ENCODE assay signal across 28 cellular contexts in genomic region chr20:43046946-43047345, GRCh38.
"Had no signal": no experiment of that assay in that cellular context is flagged by ENCODE, and none has a peak within 500 bp of the region (broad histone marks: within the 10 kb centered on the region; RNA-seq: fewer than 3 reads in every experiment).

No MANE protein-coding gene starts in this region.

- H3K4me2 ChIP-seq: hepatocyte, smooth muscle cell had no signal

- H3K4me3 ChIP-seq: coronary artery, esophagus muscularis mucosa, gastroesophageal sphincter, heart left ventricle, hepatocyte, left lung, pancreas, smooth muscle cell, suprapubic skin, transverse colon, upper lobe of right lung, uterus had no signal

- H3K79me2 ChIP-seq: hepatocyte had no signal

- H3K27me3 ChIP-seq: foreskin keratinocyte, heart left ventricle, hepatocyte, pancreas, suprapubic skin, transverse colon, upper lobe of right lung, uterus had no signal

- H2AFZ ChIP-seq: hepatocyte had no signal

- FAIRE-seq: endothelial cell of umbilical vein, kidney, pancreas had no signal

- H3K9me3 ChIP-seq: heart left ventricle, left lung, pancreas, suprapubic skin, transverse colon, upper lobe of right lung, uterus had no signal

- H3K4me1 ChIP-seq: esophagus muscularis mucosa, foreskin keratinocyte, gastroesophageal sphincter, heart left ventricle, left lung, pancreas, suprapubic skin, transverse colon, upper lobe of right lung, uterus had no signal

- DNase-seq: dermis blood vessel endothelial cell; effector memory CD4-positive, alpha-beta T cell; foreskin keratinocyte; heart left ventricle; kidney; left lung; mesenchymal stem cell; midbrain; naive thymus-derived CD4-positive, alpha-beta T cell; nephron progenitor cell; occipital lobe; pancreas; stimulated activated CD4-positive, alpha-beta T cell treated with anti-CD3 and anti-CD28 coated beads, Interleukin-12 subunit alpha, Interleukin-12 subunit beta, amount 100 ng/mL, for 4 hours; stimulated activated CD4-positive, alpha-beta T cell treated with anti-CD3 and anti-CD28 coated beads, Interleukin-1b, Interleukin-23, amount 100 ng/mL, for 48 hours; stimulated activated CD4-positive, alpha-beta T cell treated with anti-CD3 and anti-CD28 coated beads, Interleukin-4, amount 100 ng/mL, for 1 hour; stimulated activated CD8-positive, alpha-beta memory T cell treated with anti-CD3 and anti-CD28 coated beads, Interleukin-4, amount 100 ng/mL, for 48 hours; stimulated activated naive CD4-positive, alpha-beta T cell; stimulated activated naive CD8-positive, alpha-beta T cell treated with anti-CD3 and anti-CD28 coated beads, Interleukin-15, amount 100 ng/mL, for 72 hours; transverse colon; upper lobe of right lung; uterus had no signal

- H3K36me3 ChIP-seq: esophagus muscularis mucosa, gastroesophageal sphincter, heart left ventricle, left lung, pancreas, suprapubic skin, transverse colon, upper lobe of right lung, uterus had no signal

- H3K27ac ChIP-seq: coronary artery, esophagus muscularis mucosa, foreskin keratinocyte, gastroesophageal sphincter, heart left ventricle, hepatocyte, left lung, pancreas, suprapubic skin, transverse colon, upper lobe of right lung, uterus had no signal
